ENCODE assay signal across 8 cellular contexts in genomic region chr3:184260571-184261269, GRCh38. TPM values are rescaled to one million over a fixed set of nuclear protein-coding genes. Genes with fewer than 3 reads are reported as not detected.
A peak's percentile ranks its signal among the peaks of the same experiment; 100 is the strongest.
DNase-seq lines count a peak whose midpoint lies in the region; ATAC-seq, FAIRE-seq and TF ChIP-seq lines count a peak whose summit lies in the region.

No MANE protein-coding gene starts in this region.

- ATAC-seq in T-helper 17 cell = no peak
- ATAC-seq in stimulated activated naive CD8-positive, alpha-beta T cell treated with anti-CD3 and anti-CD28 coated beads, Interleukin-15, Interleukin-2, amounts not matched to agents 100 U/mL and 50 U/mL, for 24 hours = no peak
- no peak for ATAC-seq in GM19467 (IDR thresholded peaks at IDR 0.05; ENCODE audit: unreplicated experiment)
- ATAC-seq in HG02623 (IDR thresholded peaks at IDR 0.05; ENCODE audit: unreplicated experiment) = no peak

- peak; percentile 8 for DNase-seq in activated naive CD4-positive, alpha-beta T cell treated with Interleukin-2 at 50 U/mL for 16 hours
- DNase-seq in activated naive CD4-positive, alpha-beta T cell treated with anti-CD3 and anti-CD28 coated beads, Interleukin-2, amount 50 U/mL, for 16 hours = no peak
- DNase-seq in T-helper 17 cell (no peak), fibroblast of villous mesenchyme (ENCODE audit: low read depth) (no peak), GM12892 (ENCODE audit: insufficient read length) (no peak)
- DNase-seq in stimulated activated naive CD8-positive, alpha-beta T cell treated with anti-CD3 and anti-CD28 coated beads, Interleukin-15, Interleukin-2, amounts not matched to agents 100 U/mL and 50 U/mL, for 24 hours = peak; percentile 18

- no peak for TF ChIP-seq CTCF in fibroblast of villous mesenchyme (IDR thresholded peaks at IDR 0.05; ENCODE audit: insufficient read depth, low read depth, low read length)

- H3K4me1 Mint-ChIP-seq in T-helper 17 cell = peaks cover 20% of the 10 kb centered on the region

- peak overlapping the region; percentile 44 for H3K4me3 ChIP-seq in fibroblast of villous mesenchyme (ENCODE audit: low read depth, low read length)

- no peak for TF ChIP-seq POLR2A in GM12892 (IDR thresholded peaks at IDR 0.05; ENCODE audit: low read depth, low read length)

- H3K27me3 Mint-ChIP-seq in T-helper 17 cell = no peaks in the 10 kb centered on the region

- H3K9me3 ChIP-seq in T-helper 17 cell (ENCODE audit: control insufficient read depth, low read length, poor library complexity, severe bottlenecking) = no peaks in the 10 kb centered on the region

- H3K36me3 Mint-ChIP-seq in T-helper 17 cell (ENCODE audit: low read depth) = peaks cover 5% of the 10 kb centered on the region

- no peak overlapping the region for H3K27ac Mint-ChIP-seq in T-helper 17 cell

- peak overlapping the region; percentile 98 for H3K4me3 Mint-ChIP-seq in T-helper 17 cell

- no peak for FAIRE-seq in GM12892 (lab: Jason Lieb, UNC)

RNA-seq across cellular contexts. Expression of gene CAMK2N2, which starts 0.6 kb away (rescaled TPM):
- total RNA-seq in T-helper 17 cell (under 1 TPM; 0.20 to 0.31 TPM), fibroblast of villous mesenchyme (under 0.01 TPM in 1 of 2 replicates, not detected in the other)
- polyA plus RNA-seq in GM12892 (2012; ENCODE audit: missing spikeins) = not detected

RNA-seq across cellular contexts. Expression of gene EEF1AKMT4, which starts 11.2 kb away (rescaled TPM):
- total RNA-seq in T-helper 17 cell = under 1 TPM; 0.45 to 0.65 TPM
- total RNA-seq in fibroblast of villous mesenchyme = 3.9 and 5.6 TPM in 2 replicates
- 5.6 TPM for polyA plus RNA-seq in GM12892 (2012; ENCODE audit: missing spikeins)

RNA-seq across cellular contexts. Expression of gene ALG3, which starts 12.0 kb away (rescaled TPM):
- total RNA-seq in T-helper 17 cell (10 to 100 TPM; 17.6 to 24.1 TPM), fibroblast of villous mesenchyme (28.7 and 41.0 TPM in 2 replicates)
- 16.7 TPM for polyA plus RNA-seq in GM12892 (2012; ENCODE audit: missing spikeins)

RNA-seq across cellular contexts. Expression of gene ECE2, which starts 15.1 kb away (rescaled TPM):
- not detected for total RNA-seq in T-helper 17 cell
- not detected in 2 replicates for total RNA-seq in fibroblast of villous mesenchyme
- polyA plus RNA-seq in GM12892 (2012; ENCODE audit: missing spikeins) = not detected

RNA-seq across cellular contexts. Expression of gene VWA5B2, which starts 31.3 kb away (rescaled TPM):
- not detected for total RNA-seq in T-helper 17 cell
- not detected in 2 replicates for total RNA-seq in fibroblast of villous mesenchyme
- not detected for polyA plus RNA-seq in GM12892 (2012; ENCODE audit: missing spikeins)

Comparison
In these comparisons a context has a peak if more than half of its experiments do, and no peak if none do; other contexts are left out.
1. DNase-seq: peak in activated naive CD4-positive, alpha-beta T cell treated with Interleukin-2 at 50 U/mL for 16 hours (single experiment) and stimulated activated naive CD8-positive, alpha-beta T cell treated with anti-CD3 and anti-CD28 coated beads, Interleukin-15, Interleukin-2, amounts not matched to agents 100 U/mL and 50 U/mL, for 24 hours (single experiment); none in activated naive CD4-positive, alpha-beta T cell treated with anti-CD3 and anti-CD28 coated beads, Interleukin-2, amount 50 U/mL, for 16 hours (single experiment), T-helper 17 cell (0 of 3), fibroblast of villous mesenchyme (single experiment) and GM12892 (single experiment).